In genomic region chr20:62134735-62135231, GRCh38 we compare ENCODE assay signal across 11 cellular contexts. TPM values are rescaled to one million over a fixed set of nuclear protein-coding genes. Genes with fewer than 3 reads are reported as not detected.
DNase-seq lines count a peak whose midpoint lies in the region; ATAC-seq and TF ChIP-seq lines count a peak whose summit lies in the region.
"Had no signal": no experiment of that assay in that cellular context is flagged by ENCODE, and none has a peak within 500 bp of the region (broad histone marks: within the 10 kb centered on the region; RNA-seq: fewer than 3 reads in every experiment).

No MANE protein-coding gene starts in this region.

- BruUV-seq in OCI-LY7 (replicated peaks; lab: Mats Ljungman, UMichigan): TSS peak; percentile 30

- no peaks in the 10 kb centered on the region for H3K27me3 Mint-ChIP-seq in activated CD4-positive, alpha-beta memory T cell treated with anti-CD3 and anti-CD28 coated beads, Interleukin-2, amount 10 ng/mL, durations not matched to agents 7 days and 5 days
- H3K27me3 Mint-ChIP-seq: CD4-positive, CD25-positive, alpha-beta regulatory T cell had no signal

- H3K4me3 Mint-ChIP-seq in activated CD4-positive, alpha-beta memory T cell treated with anti-CD3 and anti-CD28 coated beads, Interleukin-2, amount 10 ng/mL, durations not matched to agents 7 days and 5 days: no peak overlapping the region
- H3K4me3 Mint-ChIP-seq: nephron had no signal

- H3K79me2 ChIP-seq in OCI-LY7 (ENCODE audit: insufficient read depth, low read depth, low read length): peaks cover 11% of the 10 kb centered on the region; the same call in 1 of the 2 replicates

- no peaks in the 10 kb centered on the region for H3K9me2 ChIP-seq in OCI-LY7 (ENCODE audit: insufficient read depth, low read length)

- H3K27me3 ChIP-seq in neutrophil: no peaks in the 10 kb centered on the region
- H3K27me3 ChIP-seq: colonic mucosa had no signal

- no peak for TF ChIP-seq CTCF in OCI-LY7 (conservative IDR thresholded peaks at IDR 0.05; ENCODE audit: low read length)
- TF ChIP-seq CTCF in neutrophil (IDR thresholded peaks at IDR 0.05): no peak

- no peaks in the 10 kb centered on the region for H3K9me3 Mint-ChIP-seq in activated CD4-positive, alpha-beta memory T cell treated with anti-CD3 and anti-CD28 coated beads, Interleukin-2, amount 10 ng/mL, durations not matched to agents 7 days and 5 days
- H3K9me3 Mint-ChIP-seq: CD4-positive, CD25-positive, alpha-beta regulatory T cell; nephron had no signal

- H3K9me3 ChIP-seq in OCI-LY7 (ENCODE audit: low read length) (no peaks in the 10 kb centered on the region), neutrophil (no peaks in the 10 kb centered on the region)
- H3K9me3 ChIP-seq: colonic mucosa had no signal

- CTCF ChIA-PET in OCI-LY7 (lab: Charles Lee; ENCODE audit: unreplicated experiment): no interaction called here
- CTCF ChIA-PET in activated CD4-positive, alpha-beta memory T cell treated with anti-CD3 and anti-CD28 coated beads, Interleukin-2, amount 10 ng/mL, durations not matched to agents 7 days and 5 days (lab: Charles Lee): interaction anchor here (2.1 kb wide), 1 partner anchor 123 kb away, joined by 9 read pairs; no protein-coding TSS in a partner anchor

- H3K4me1 Mint-ChIP-seq in activated CD4-positive, alpha-beta memory T cell treated with anti-CD3 and anti-CD28 coated beads, Interleukin-2, amount 10 ng/mL, durations not matched to agents 7 days and 5 days: peaks cover 44% of the 10 kb centered on the region
- H3K4me1 Mint-ChIP-seq: nephron had no signal

- no peak for ATAC-seq in GM21576 (IDR thresholded peaks at IDR 0.05; ENCODE audit: unreplicated experiment)

- no peak overlapping the region for H2AFZ ChIP-seq in OCI-LY7 (ENCODE audit: low read length)

- POLR2A ChIA-PET in OCI-LY7 (lab: Charles Lee): interaction anchor here (1.3 kb wide), 1 partner anchor 124 kb away, joined by 3 read pairs; no protein-coding TSS in a partner anchor
- POLR2A ChIA-PET in activated CD4-positive, alpha-beta memory T cell treated with anti-CD3 and anti-CD28 coated beads, Interleukin-2, amount 10 ng/mL, durations not matched to agents 7 days and 5 days (lab: Charles Lee): interaction anchor here (1.0 to 4.6 kb wide), 5 partner anchors 10 to 69 kb away, joined by 3 to 22 read pairs (median 3); partner anchors contain the start of gene TAF4

- DNase-seq in AG08396 (ENCODE audit: low spot score) (peak; percentile 66), OCI-LY7 (ENCODE audit: low spot score) (no peak), fibroblast of peridontal ligament (ENCODE audit: extremely low read depth) (peak; percentile 35), putamen (ENCODE audit: low spot score) (no peak), DMS79 (lab: John Stamatoyannopoulos, UW) (no peak)
- DNase-seq in activated CD4-positive, alpha-beta memory T cell treated with anti-CD3 and anti-CD28 coated beads, Interleukin-2, amount 10 ng/mL, durations not matched to agents 7 days and 5 days: no peak
- DNase-seq: CD4-positive, CD25-positive, alpha-beta regulatory T cell; colonic mucosa had no signal

- H3K4me3 ChIP-seq in OCI-LY7 (ENCODE audit: low read depth, low read length, poor library complexity, severe bottlenecking) (no peak overlapping the region), neutrophil (ENCODE audit: low read depth in 1 of 2, low read length in 1 of 2) (peak overlapping the region in 1 of 2 experiments; percentile 36)
- H3K4me3 ChIP-seq: colonic mucosa had no signal

- H3K36me3 Mint-ChIP-seq in activated CD4-positive, alpha-beta memory T cell treated with anti-CD3 and anti-CD28 coated beads, Interleukin-2, amount 10 ng/mL, durations not matched to agents 7 days and 5 days (ENCODE audit: low read depth): peaks cover 84% of the 10 kb centered on the region

- H3K4me2 ChIP-seq in OCI-LY7 (ENCODE audit: low read length): no peak overlapping the region

- peaks cover 100% of the 10 kb centered on the region for H3K36me3 ChIP-seq in OCI-LY7 (ENCODE audit: insufficient read depth, low read length)
- H3K36me3 ChIP-seq in neutrophil: peaks cover 87% of the 10 kb centered on the region

- H4K20me1 ChIP-seq in OCI-LY7 (ENCODE audit: insufficient read depth, low read length): 0 out of 2 replicates have a peak, but pooled peaks cover 3% of the 10 kb centered on the region

- no peak overlapping the region for H3K27ac ChIP-seq in OCI-LY7 (ENCODE audit: low read depth, low read length, poor library complexity, severe bottlenecking)
- H3K27ac ChIP-seq in neutrophil: peak overlapping the region; percentile 91
- H3K27ac ChIP-seq: colonic mucosa had no signal

- peaks cover 8% of the 10 kb centered on the region for H3K4me1 ChIP-seq in OCI-LY7 (ENCODE audit: insufficient read depth, low read length, poor library complexity, severe bottlenecking)
- H3K4me1 ChIP-seq in neutrophil (ENCODE audit: control insufficient read depth in 1 of 2, insufficient read depth in 1 of 2, low read depth in 1 of 2, low read length in 1 of 2): peaks cover 34 to 45% of the 10 kb centered on the region in 2 experiments
- H3K4me1 ChIP-seq: colonic mucosa had no signal

- intact Hi-C loops in OCI-LY7 (cut with micrococcal nuclease; ENCODE audit: unreplicated experiment): no loop called here

- no peak overlapping the region for H3K27ac Mint-ChIP-seq in activated CD4-positive, alpha-beta memory T cell treated with anti-CD3 and anti-CD28 coated beads, Interleukin-2, amount 10 ng/mL, durations not matched to agents 7 days and 5 days

RNA-seq across cellular contexts. Expression of gene PSMA7, which starts 8.4 kb away (rescaled TPM):
- 247 and 362 TPM in 2 replicates for total RNA-seq in OCI-LY7 (2014; rRNA removed; shearing (Covaris generic))
- 223 and 266 TPM in 2 replicates for total RNA-seq in OCI-LY7 (2022)
- total RNA-seq in activated CD4-positive, alpha-beta memory T cell treated with anti-CD3 and anti-CD28 coated beads, Interleukin-2, amount 10 ng/mL, durations not matched to agents 7 days and 5 days: 100 to 1,000 TPM; 243 to 246 TPM

RNA-seq across cellular contexts. Expression of gene SS18L1, which starts 8.8 kb away (rescaled TPM):
- total RNA-seq in OCI-LY7 (2014; rRNA removed; shearing (Covaris generic)): 13.0 and 17.0 TPM in 2 replicates
- 16.8 and 17.7 TPM in 2 replicates for total RNA-seq in OCI-LY7 (2022)
- total RNA-seq in activated CD4-positive, alpha-beta memory T cell treated with anti-CD3 and anti-CD28 coated beads, Interleukin-2, amount 10 ng/mL, durations not matched to agents 7 days and 5 days: 10 to 100 TPM; 15.1 to 16.7 TPM

RNA-seq across cellular contexts. Expression of gene LSM14B, which starts 12.5 kb away (rescaled TPM):
- total RNA-seq in OCI-LY7 (2014; rRNA removed; shearing (Covaris generic)): 44.7 and 54.2 TPM in 2 replicates
- total RNA-seq in OCI-LY7 (2022): 53.7 and 54.4 TPM in 2 replicates
- total RNA-seq in activated CD4-positive, alpha-beta memory T cell treated with anti-CD3 and anti-CD28 coated beads, Interleukin-2, amount 10 ng/mL, durations not matched to agents 7 days and 5 days: 10 to 100 TPM; 38.9 to 39.0 TPM

RNA-seq across cellular contexts. Expression of gene MTG2, which starts 48.0 kb away (rescaled TPM):
- 20.3 and 24.1 TPM in 2 replicates for total RNA-seq in OCI-LY7 (2014; rRNA removed; shearing (Covaris generic))
- total RNA-seq in OCI-LY7 (2022): 37.5 and 38.6 TPM in 2 replicates
- 10 to 100 TPM; 25.6 to 27.2 TPM for total RNA-seq in activated CD4-positive, alpha-beta memory T cell treated with anti-CD3 and anti-CD28 coated beads, Interleukin-2, amount 10 ng/mL, durations not matched to agents 7 days and 5 days

Comparison
In these comparisons a context has a peak if more than half of its experiments do, and no peak if none do; other contexts are left out.
1. DNase-seq: peak in AG08396 (single experiment) and fibroblast of peridontal ligament (single experiment); none in OCI-LY7 (single experiment), putamen (single experiment), activated CD4-positive, alpha-beta memory T cell treated with anti-CD3 and anti-CD28 coated beads, Interleukin-2, amount 10 ng/mL, durations not matched to agents 7 days and 5 days (single experiment) and DMS79 (single experiment).